Comparison of ENCODE assay signal across 13 cellular contexts in the genomic region with DNA sequence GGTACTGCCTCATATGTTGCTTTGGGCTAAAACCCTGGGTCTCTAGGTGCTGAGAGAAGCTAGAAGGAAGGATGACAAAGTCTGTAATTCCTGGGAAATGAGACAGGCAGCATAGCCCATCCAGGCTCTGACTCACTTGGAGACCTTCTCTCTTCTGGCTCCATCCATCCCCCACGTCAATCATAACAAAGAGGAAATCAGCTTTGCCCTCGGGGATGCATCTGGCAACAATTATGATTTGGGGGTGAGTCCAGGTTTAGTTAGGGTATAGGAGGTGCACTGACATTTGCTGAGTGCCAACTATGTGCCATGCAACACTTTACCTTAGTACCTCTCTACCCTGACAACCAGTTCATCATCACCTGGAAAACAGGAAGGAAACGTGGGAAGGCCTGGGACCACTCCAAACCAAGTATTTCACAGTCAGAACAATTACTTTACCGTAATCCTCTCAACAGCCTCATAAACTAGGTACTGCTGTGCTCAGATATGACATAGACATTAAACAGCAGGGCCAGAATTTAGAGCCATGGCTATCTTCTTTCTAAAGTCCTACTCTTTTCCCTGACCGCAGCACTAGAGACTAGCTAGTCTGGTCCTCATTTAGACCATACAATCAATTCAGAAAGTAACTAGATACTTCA. TPM values are rescaled to one million over a fixed set of nuclear protein-coding genes. Genes with fewer than 3 reads are reported as not detected.
A peak's percentile ranks its signal among the peaks of the same experiment; 100 is the strongest.
DNase-seq lines count a peak whose midpoint lies in the region; ATAC-seq and TF ChIP-seq lines count a peak whose summit lies in the region.
"Had no signal": no experiment of that assay in that cellular context is flagged by ENCODE, and none has a peak within 500 bp of the region (broad histone marks: within the 10 kb centered on the region; RNA-seq: fewer than 3 reads in every experiment).

No MANE protein-coding gene starts in this region.

- TF ChIP-seq CTCF in osteocyte (IDR thresholded peaks at IDR 0.05): no peak

- H3K9me3 Mint-ChIP-seq in T-cell: peaks cover 0 to 4% (median 0%) of the 10 kb centered on the region in 3 donors
- H3K9me3 Mint-ChIP-seq in osteocyte (ENCODE audit: unreplicated experiment): peaks cover 4% of the 10 kb centered on the region

- H3K4me3 ChIP-seq in BLaER1: no peak overlapping the region
- H3K4me3 ChIP-seq: right lobe of liver had no signal

- no peak overlapping the region for H3K27ac ChIP-seq in BLaER1
- H3K27ac ChIP-seq: right lobe of liver had no signal

- H3K4me1 Mint-ChIP-seq in T-cell: peaks cover 59 to 64% (median 61%) of the 10 kb centered on the region in 3 donors
- H3K4me1 Mint-ChIP-seq in osteocyte (ENCODE audit: unreplicated experiment): peaks cover 14% of the 10 kb centered on the region

- H3K27ac Mint-ChIP-seq in T-cell (peak overlapping the region; percentile 16 to 84), osteocyte (ENCODE audit: unreplicated experiment) (no peak overlapping the region)
- H3K27ac Mint-ChIP-seq: activated naive CD8-positive, alpha-beta T cell had no signal

- peak overlapping the region in 2 of 3 donors; percentile 72 to 76 for H3K4me3 Mint-ChIP-seq in T-cell
- no peak overlapping the region for H3K4me3 Mint-ChIP-seq in osteocyte (ENCODE audit: unreplicated experiment)

- peak overlapping the region; percentile 50 for H3K4me2 ChIP-seq in BLaER1

- H3K27me3 ChIP-seq in BLaER1: no peaks in the 10 kb centered on the region
- H3K27me3 ChIP-seq: right lobe of liver had no signal

- H3K36me3 Mint-ChIP-seq in T-cell (no peaks in the 10 kb centered on the region), osteocyte (ENCODE audit: unreplicated experiment) (no peaks in the 10 kb centered on the region)
- H3K36me3 Mint-ChIP-seq: activated naive CD8-positive, alpha-beta T cell had no signal

- peaks cover 38% of the 10 kb centered on the region for H3K4me1 ChIP-seq in BLaER1
- H3K4me1 ChIP-seq: right lobe of liver had no signal

- H3K27me3 Mint-ChIP-seq in T-cell (no peaks in the 10 kb centered on the region), osteocyte (ENCODE audit: unreplicated experiment) (no peaks in the 10 kb centered on the region)
- H3K27me3 Mint-ChIP-seq: activated naive CD8-positive, alpha-beta T cell had no signal

- H4K20me1 ChIP-seq in BLaER1: no peaks in the 10 kb centered on the region

- POLR2A ChIA-PET in T-cell (lab: Charles Lee): no interaction called here

- CTCF ChIA-PET in T-cell (lab: Charles Lee): no interaction called here

- no peak for ATAC-seq in T-cell (replicated peaks in 1 of 4)

- H3K36me3 ChIP-seq in BLaER1: no peaks in the 10 kb centered on the region
- H3K36me3 ChIP-seq: right lobe of liver had no signal

- DNase-seq in GM03348 (ENCODE audit: low spot score): peak; percentile 60
- no peak for DNase-seq in T-cell
- DNase-seq in hepatic stellate cell (ENCODE audit: low spot score): peak; percentile 13
- no peak for DNase-seq in osteocyte (ENCODE audit: extremely low spot score, unreplicated experiment)
- DNase-seq in pons (ENCODE audit: low spot score): no peak
- DNase-seq in stimulated activated naive CD4-positive, alpha-beta T cell treated with Interleukin-2 at 50 U/mL for 16 hours (lab: John Stamatoyannopoulos, UW): no peak
- DNase-seq: Calu3, kidney glomerular epithelial cell, right lobe of liver, substantia nigra, T1000 had no signal

- H3K9me3 ChIP-seq in BLaER1: peaks cover 29% of the 10 kb centered on the region
- H3K9me3 ChIP-seq: right lobe of liver had no signal

- H3K9ac ChIP-seq in BLaER1: no peak overlapping the region

RNA-seq across cellular contexts. Expression of a gene that starts 39.1 kb away (rescaled TPM):
- total RNA-seq in T-cell (10 to 100 TPM in 4 of 5 donors, 1 to 10 TPM in 1; 9.9 to 86.0 (median 37.2) TPM), osteocyte (not detected in 2 replicates)
- total RNA-seq: Calu3 had no signal

RNA-seq across cellular contexts. Expression of a gene that starts 39.3 kb away (rescaled TPM):
- 10 to 100 TPM in 4 of 5 donors, 1 to 10 TPM in 1; 5.4 to 38.8 (median 31.0) TPM for total RNA-seq in T-cell
- not detected in 2 replicates for total RNA-seq in osteocyte
- total RNA-seq: Calu3 had no signal

Comparison
In these comparisons a context has a peak if more than half of its experiments do, and no peak if none do; other contexts are left out.
1. DNase-seq: peak in GM03348 (single experiment) and hepatic stellate cell (single experiment); none in T-cell (0 of 34), osteocyte (single experiment), pons (single experiment) and stimulated activated naive CD4-positive, alpha-beta T cell treated with Interleukin-2 at 50 U/mL for 16 hours (single experiment).
2. RNA of a gene that starts 39.1 kb away (total RNA-seq): 9.9 to 86.0 TPM in T-cell; not detected in osteocyte; every median in the first group is over 10 times any median in the second.